ENCODE assay signal across 18 cellular contexts in genomic region chr5:1500411-1501091, GRCh38. TPM values are rescaled to one million over a fixed set of nuclear protein-coding genes. Genes with fewer than 3 reads are reported as not detected.
DNase-seq lines count a peak whose midpoint lies in the region; ATAC-seq and TF ChIP-seq lines count a peak whose summit lies in the region.
"Had no signal": no experiment of that assay in that cellular context is flagged by ENCODE, and none has a peak within 500 bp of the region (broad histone marks: within the 10 kb centered on the region; RNA-seq: fewer than 3 reads in every experiment).

No MANE protein-coding gene starts in this region.

- POLR2A ChIA-PET in CD4-positive, alpha-beta memory T cell (lab: Charles Lee; ENCODE audit: partially characterized antibody), result no interaction called here

- H3K4me3 Mint-ChIP-seq in natural killer cell treated with Interleukin-12 subunit alpha and Interleukin-12 subunit beta and Interleukin-15 and Interleukin-18, amount 100 ng/mL, for 72 hours, result peak overlapping the region; percentile 42
- H3K4me3 Mint-ChIP-seq in CD4-positive, alpha-beta memory T cell, result no peak overlapping the region
- H3K4me3 Mint-ChIP-seq: activated CD4-positive, alpha-beta T cell treated with anti-CD3 and anti-CD28 coated beads, Interleukin-2, amount 10 ng/mL, durations not matched to agents 7 days and 5 days had no signal

- no peaks in the 10 kb centered on the region for H3K9me3 Mint-ChIP-seq in natural killer cell treated with Interleukin-12 subunit alpha and Interleukin-12 subunit beta and Interleukin-15 and Interleukin-18, amount 100 ng/mL, for 72 hours
- peaks cover 0 to 2% (median 0%) of the 10 kb centered on the region in 8 donors for H3K9me3 Mint-ChIP-seq in CD4-positive, alpha-beta memory T cell
- H3K9me3 Mint-ChIP-seq: activated CD4-positive, alpha-beta T cell treated with anti-CD3 and anti-CD28 coated beads, Interleukin-2, amount 10 ng/mL, durations not matched to agents 7 days and 5 days had no signal

- H3K36me3 Mint-ChIP-seq in natural killer cell treated with Interleukin-12 subunit alpha and Interleukin-12 subunit beta and Interleukin-15 and Interleukin-18, amount 100 ng/mL, for 72 hours, result peaks cover 4% of the 10 kb centered on the region
- peaks cover 12 to 43% of the 10 kb centered on the region in 2 donors for H3K36me3 Mint-ChIP-seq in CD4-positive, alpha-beta memory T cell

- CTCF ChIA-PET in CD4-positive, alpha-beta memory T cell (lab: Charles Lee; ENCODE audit: partially characterized antibody), result no interaction called here

- no peaks in the 10 kb centered on the region for H3K27me3 ChIP-seq in uterus
- no peaks in the 10 kb centered on the region for H3K27me3 ChIP-seq in CD4-positive, alpha-beta memory T cell (ENCODE audit: insufficient read depth, low read length)

- H3K9me3 ChIP-seq in uterus, result no peaks in the 10 kb centered on the region
- no peaks in the 10 kb centered on the region for H3K9me3 ChIP-seq in CD4-positive, alpha-beta memory T cell (ENCODE audit: control insufficient read depth in 1 of 2, low read length in 2 of 2)
- H3K9me3 ChIP-seq: thoracic aorta had no signal

- intact Hi-C loops in Right ventricle myocardium superior (cut with DNase I) (no loop called here), uterus (cut with DNase I; ENCODE audit: low total_unique reads) (no loop called here)
- intact Hi-C loops in CD4-positive, alpha-beta memory T cell (cut with micrococcal nuclease), result no loop called here

- H3K27ac Mint-ChIP-seq in natural killer cell treated with Interleukin-12 subunit alpha and Interleukin-12 subunit beta and Interleukin-15 and Interleukin-18, amount 100 ng/mL, for 72 hours, result peak overlapping the region; percentile 38 to 67
- H3K27ac Mint-ChIP-seq in CD4-positive, alpha-beta memory T cell, result peak overlapping the region in 1 of 7 donors; percentile 70
- H3K27ac Mint-ChIP-seq: activated CD4-positive, alpha-beta T cell treated with anti-CD3 and anti-CD28 coated beads, Interleukin-2, amount 10 ng/mL, durations not matched to agents 7 days and 5 days had no signal

- ATAC-seq in Right ventricle myocardium superior (ENCODE audit: poor library complexity), result peak; percentile 88
- no peak for ATAC-seq in natural killer cell treated with Interleukin-12 subunit alpha and Interleukin-12 subunit beta and Interleukin-15 and Interleukin-18, amount 100 ng/mL, for 72 hours
- ATAC-seq in HG02798 (IDR thresholded peaks at IDR 0.05; ENCODE audit: poor library complexity, unreplicated experiment), result no peak
- no peak for ATAC-seq in GM21723 (IDR thresholded peaks at IDR 0.05; ENCODE audit: unreplicated experiment)
- ATAC-seq: left colon had no signal

- no peak for TF ChIP-seq POLR2A in uterus (IDR thresholded peaks at IDR 0.05)

- H3K36me3 ChIP-seq in uterus, result no peaks in the 10 kb centered on the region
- H3K36me3 ChIP-seq in CD4-positive, alpha-beta memory T cell (ENCODE audit: insufficient read depth, low read length), result no peaks in the 10 kb centered on the region

- peaks cover 0 to 12% of the 10 kb centered on the region in 2 donors for H3K4me1 ChIP-seq in uterus
- peaks cover 24% of the 10 kb centered on the region for H3K4me1 ChIP-seq in CD4-positive, alpha-beta memory T cell (ENCODE audit: insufficient read depth, low read length)

- no peak overlapping the region for H3K4me3 ChIP-seq in uterus
- no peak overlapping the region for H3K4me3 ChIP-seq in CD4-positive, alpha-beta memory T cell (ENCODE audit: low read length in 2 of 2)
- H3K4me3 ChIP-seq: coronary artery, thoracic aorta had no signal

- no peaks in the 10 kb centered on the region for H3K27me3 Mint-ChIP-seq in natural killer cell treated with Interleukin-12 subunit alpha and Interleukin-12 subunit beta and Interleukin-15 and Interleukin-18, amount 100 ng/mL, for 72 hours
- H3K27me3 Mint-ChIP-seq in CD4-positive, alpha-beta memory T cell, result no peaks in the 10 kb centered on the region
- H3K27me3 Mint-ChIP-seq: activated CD4-positive, alpha-beta T cell treated with anti-CD3 and anti-CD28 coated beads, Interleukin-2, amount 10 ng/mL, durations not matched to agents 7 days and 5 days had no signal

- H3K27ac ChIP-seq in uterus, result peak overlapping the region; percentile 13 to 41
- H3K27ac ChIP-seq in CD4-positive, alpha-beta memory T cell (ENCODE audit: low read depth, low read length), result no peak overlapping the region
- H3K27ac ChIP-seq: 22Rv1, thoracic aorta had no signal

- H3K4me1 Mint-ChIP-seq in natural killer cell treated with Interleukin-12 subunit alpha and Interleukin-12 subunit beta and Interleukin-15 and Interleukin-18, amount 100 ng/mL, for 72 hours (ENCODE audit: low read depth in 2 of 2), result peaks cover 65 to 77% of the 10 kb centered on the region in 2 donors
- peaks cover 18 to 59% (median 25%) of the 10 kb centered on the region in 4 donors for H3K4me1 Mint-ChIP-seq in CD4-positive, alpha-beta memory T cell

- DNase-seq in NCI-H2196 (lab: John Stamatoyannopoulos, UW; ENCODE audit: unreplicated experiment) (peak; percentile 63), NCI-H2196 treated with DMSO at 0.1 percent for 48 hours (lab: John Stamatoyannopoulos, UW; ENCODE audit: unreplicated experiment) (no peak), Right ventricle myocardium superior (peak; percentile 88), uterus (peak; percentile 68 to 82)
- no peak for DNase-seq in natural killer cell treated with Interleukin-12 subunit alpha and Interleukin-12 subunit beta and Interleukin-15 and Interleukin-18, amount 100 ng/mL, for 72 hours (ENCODE audit: low spot score)
- DNase-seq in CD4-positive, alpha-beta memory T cell, result no peak
- DNase-seq: activated CD4-positive, alpha-beta T cell treated with anti-CD3 and anti-CD28 coated beads, Interleukin-2, amount 10 ng/mL, durations not matched to agents 7 days and 5 days; activated naive CD4-positive, alpha-beta T cell; foreskin melanocyte; H7; NCI-H1436; NK-92 treated with Interleukin-12 subunit alpha and Interleukin-12 subunit beta, amount 100 ng/mL, for 24 hours had no signal

- no peak for TF ChIP-seq CTCF in uterus (IDR thresholded peaks at IDR 0.05)

RNA-seq across cellular contexts. Expression of gene LPCAT1, which starts 23.2 kb away (rescaled TPM):
- 11.5 TPM for total RNA-seq in Right ventricle myocardium superior
- 100 to 1,000 TPM in 1 of 2 donors, 10 to 100 TPM in 1; 90.0 to 179 TPM for total RNA-seq in natural killer cell treated with Interleukin-12 subunit alpha and Interleukin-12 subunit beta and Interleukin-15 and Interleukin-18, amount 100 ng/mL, for 72 hours
- total RNA-seq in uterus, result 10 to 100 TPM; 21.5 to 51.0 (median 40.0) TPM
- 10 to 100 TPM; 62.8 to 63.6 TPM for total RNA-seq in CD4-positive, alpha-beta memory T cell
- 10 to 100 TPM in 1 of 2 donors, 1 to 10 TPM in 1; 9.0 to 32.2 TPM for polyA plus RNA-seq in CD4-positive, alpha-beta memory T cell

RNA-seq across cellular contexts. Expression of gene SLC6A3, which starts 55.3 kb away (rescaled TPM):
- total RNA-seq in Right ventricle myocardium superior (not detected), uterus (under 1 TPM in 2 of 4 donors, not detected in 2; 0.07 to 0.15 TPM)
- not detected for total RNA-seq in natural killer cell treated with Interleukin-12 subunit alpha and Interleukin-12 subunit beta and Interleukin-15 and Interleukin-18, amount 100 ng/mL, for 72 hours
- total RNA-seq in CD4-positive, alpha-beta memory T cell, result not detected
- polyA plus RNA-seq in CD4-positive, alpha-beta memory T cell, result not detected
- total RNA-seq: left colon had no signal

Comparison
In these comparisons a context has a peak if more than half of its experiments do, and no peak if none do; other contexts are left out.
1. DNase-seq: peak in NCI-H2196 (single experiment), Right ventricle myocardium superior (single experiment) and uterus (2 of 2); none in NCI-H2196 treated with DMSO at 0.1 percent for 48 hours (single experiment), natural killer cell treated with Interleukin-12 subunit alpha and Interleukin-12 subunit beta and Interleukin-15 and Interleukin-18, amount 100 ng/mL, for 72 hours (single experiment) and CD4-positive, alpha-beta memory T cell (0 of 5).